Comparison of ENCODE assay signal across 1 cellular context in the genomic region with DNA sequence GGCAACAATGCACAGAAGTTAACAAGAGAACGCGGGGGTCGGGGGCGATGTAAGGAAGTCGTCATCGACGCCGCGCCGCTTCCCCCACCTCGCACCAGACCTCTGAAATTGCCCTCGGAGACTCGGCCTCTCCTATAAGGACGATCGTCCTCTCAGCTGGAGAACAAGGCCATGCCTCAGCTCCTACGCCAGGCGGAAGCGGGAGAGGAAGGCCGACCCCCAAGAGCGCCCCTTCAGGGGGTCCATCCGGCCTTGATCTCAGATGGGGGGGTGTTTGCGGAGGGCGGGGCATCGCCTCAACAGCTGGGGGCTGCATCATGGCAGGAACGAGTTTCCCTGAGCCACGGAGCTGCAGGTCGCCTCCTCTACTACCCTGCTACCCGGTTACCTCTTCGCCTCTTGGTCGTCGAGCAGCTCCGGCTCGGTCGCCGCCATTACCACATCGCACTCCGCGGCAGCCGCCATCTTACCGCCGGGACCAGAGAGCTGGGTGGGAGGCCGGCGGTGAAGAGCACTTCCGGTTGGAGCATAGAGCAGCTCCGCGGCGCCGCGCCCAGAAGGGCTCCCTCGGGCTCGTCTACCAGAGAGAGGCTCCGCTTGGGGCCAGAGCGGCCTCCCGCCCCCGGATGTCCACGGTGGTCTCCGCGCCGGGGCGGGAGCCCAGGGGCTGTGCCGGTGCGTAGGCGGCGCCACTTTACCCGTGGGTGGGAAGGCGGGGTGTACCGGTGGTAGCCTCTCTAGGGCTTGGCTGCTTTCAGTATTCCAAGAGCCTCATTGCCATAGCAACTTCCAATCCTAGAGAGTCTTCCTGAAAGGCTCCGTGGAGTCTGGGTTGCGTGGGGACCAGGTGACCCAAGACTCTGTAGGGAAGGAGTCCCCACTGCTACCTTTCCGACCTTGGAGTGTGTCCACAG.
TF ChIP-seq lines count a peak whose summit lies in the region.

A gene with protein sequence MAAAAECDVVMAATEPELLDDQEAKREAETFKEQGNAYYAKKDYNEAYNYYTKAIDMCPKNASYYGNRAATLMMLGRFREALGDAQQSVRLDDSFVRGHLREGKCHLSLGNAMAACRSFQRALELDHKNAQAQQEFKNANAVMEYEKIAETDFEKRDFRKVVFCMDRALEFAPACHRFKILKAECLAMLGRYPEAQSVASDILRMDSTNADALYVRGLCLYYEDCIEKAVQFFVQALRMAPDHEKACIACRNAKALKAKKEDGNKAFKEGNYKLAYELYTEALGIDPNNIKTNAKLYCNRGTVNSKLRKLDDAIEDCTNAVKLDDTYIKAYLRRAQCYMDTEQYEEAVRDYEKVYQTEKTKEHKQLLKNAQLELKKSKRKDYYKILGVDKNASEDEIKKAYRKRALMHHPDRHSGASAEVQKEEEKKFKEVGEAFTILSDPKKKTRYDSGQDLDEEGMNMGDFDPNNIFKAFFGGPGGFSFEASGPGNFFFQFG (minus strand): TSS at position 488 of the 914 bp plus-strand sequence. CDS start 23 bp downstream, at position 465.

TF ChIP-seq in HepG2, 621 proteins besides CTCF, POLR2A, EP300 and RAD21 (continued from another document and continues in another):
- TF ChIP-seq, protein P1, sequence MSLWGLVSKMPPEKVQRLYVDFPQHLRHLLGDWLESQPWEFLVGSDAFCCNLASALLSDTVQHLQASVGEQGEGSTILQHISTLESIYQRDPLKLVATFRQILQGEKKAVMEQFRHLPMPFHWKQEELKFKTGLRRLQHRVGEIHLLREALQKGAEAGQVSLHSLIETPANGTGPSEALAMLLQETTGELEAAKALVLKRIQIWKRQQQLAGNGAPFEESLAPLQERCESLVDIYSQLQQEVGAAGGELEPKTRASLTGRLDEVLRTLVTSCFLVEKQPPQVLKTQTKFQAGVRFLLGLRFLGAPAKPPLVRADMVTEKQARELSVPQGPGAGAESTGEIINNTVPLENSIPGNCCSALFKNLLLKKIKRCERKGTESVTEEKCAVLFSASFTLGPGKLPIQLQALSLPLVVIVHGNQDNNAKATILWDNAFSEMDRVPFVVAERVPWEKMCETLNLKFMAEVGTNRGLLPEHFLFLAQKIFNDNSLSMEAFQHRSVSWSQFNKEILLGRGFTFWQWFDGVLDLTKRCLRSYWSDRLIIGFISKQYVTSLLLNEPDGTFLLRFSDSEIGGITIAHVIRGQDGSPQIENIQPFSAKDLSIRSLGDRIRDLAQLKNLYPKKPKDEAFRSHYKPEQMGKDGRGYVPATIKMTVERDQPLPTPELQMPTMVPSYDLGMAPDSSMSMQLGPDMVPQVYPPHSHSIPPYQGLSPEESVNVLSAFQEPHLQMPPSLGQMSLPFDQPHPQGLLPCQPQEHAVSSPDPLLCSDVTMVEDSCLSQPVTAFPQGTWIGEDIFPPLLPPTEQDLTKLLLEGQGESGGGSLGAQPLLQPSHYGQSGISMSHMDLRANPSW (CRISPR knock-in tag; IDR thresholded peaks at IDR 0.05; ENCODE audit: borderline replicate concordance), result no peak; the same call in 1 of the 2 replicates
- peak; percentile 79; the same call in 1 of the 2 replicates for TF ChIP-seq GZF1 (CRISPR knock-in tag; IDR thresholded peaks at IDR 0.05)
- peak; percentile 46; the same call in 1 of the 2 replicates for TF ChIP-seq RCOR2 (CRISPR knock-in tag; IDR thresholded peaks at IDR 0.05)
- TF ChIP-seq HMG20A (CRISPR knock-in tag; IDR thresholded peaks at IDR 0.05; ENCODE audit: borderline replicate concordance), result peak; percentile 44; the same call in 1 of the 2 replicates
- TF ChIP-seq MAFF (IDR thresholded peaks at IDR 0.05; ENCODE audit: low read depth, low read length), result no peak
- no peak for TF ChIP-seq ZNF652 (CRISPR knock-in tag; IDR thresholded peaks at IDR 0.05; ENCODE audit: borderline replicate concordance, low read depth)
- TF ChIP-seq NFYB (CRISPR knock-in tag; IDR thresholded peaks at IDR 0.05), result no peak
- peak; percentile 68; the same call in 1 of the 2 replicates for TF ChIP-seq ZNF451 (CRISPR knock-in tag; IDR thresholded peaks at IDR 0.05)
- peak; percentile 76; the same call in 1 of the 2 replicates for TF ChIP-seq TSC22D2 (CRISPR knock-in tag; IDR thresholded peaks at IDR 0.05; ENCODE audit: borderline replicate concordance)
- no peak for TF ChIP-seq TGIF2 (CRISPR knock-in tag; IDR thresholded peaks at IDR 0.05)
- peak; percentile 11; the same call in 1 of the 2 replicates for TF ChIP-seq JUND (CRISPR knock-in tag; IDR thresholded peaks at IDR 0.05)
- TF ChIP-seq, protein P2, sequence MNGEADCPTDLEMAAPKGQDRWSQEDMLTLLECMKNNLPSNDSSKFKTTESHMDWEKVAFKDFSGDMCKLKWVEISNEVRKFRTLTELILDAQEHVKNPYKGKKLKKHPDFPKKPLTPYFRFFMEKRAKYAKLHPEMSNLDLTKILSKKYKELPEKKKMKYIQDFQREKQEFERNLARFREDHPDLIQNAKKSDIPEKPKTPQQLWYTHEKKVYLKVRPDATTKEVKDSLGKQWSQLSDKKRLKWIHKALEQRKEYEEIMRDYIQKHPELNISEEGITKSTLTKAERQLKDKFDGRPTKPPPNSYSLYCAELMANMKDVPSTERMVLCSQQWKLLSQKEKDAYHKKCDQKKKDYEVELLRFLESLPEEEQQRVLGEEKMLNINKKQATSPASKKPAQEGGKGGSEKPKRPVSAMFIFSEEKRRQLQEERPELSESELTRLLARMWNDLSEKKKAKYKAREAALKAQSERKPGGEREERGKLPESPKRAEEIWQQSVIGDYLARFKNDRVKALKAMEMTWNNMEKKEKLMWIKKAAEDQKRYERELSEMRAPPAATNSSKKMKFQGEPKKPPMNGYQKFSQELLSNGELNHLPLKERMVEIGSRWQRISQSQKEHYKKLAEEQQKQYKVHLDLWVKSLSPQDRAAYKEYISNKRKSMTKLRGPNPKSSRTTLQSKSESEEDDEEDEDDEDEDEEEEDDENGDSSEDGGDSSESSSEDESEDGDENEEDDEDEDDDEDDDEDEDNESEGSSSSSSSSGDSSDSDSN (CRISPR knock-in tag; IDR thresholded peaks at IDR 0.05), result peak; percentile 86
- TF ChIP-seq ZNF484 (CRISPR knock-in tag; IDR thresholded peaks at IDR 0.05; ENCODE audit: borderline replicate concordance, low read depth), result no peak
- peak; percentile 90 for TF ChIP-seq ZNF563 (CRISPR knock-in tag; IDR thresholded peaks at IDR 0.05)
- TF ChIP-seq, protein P3, sequence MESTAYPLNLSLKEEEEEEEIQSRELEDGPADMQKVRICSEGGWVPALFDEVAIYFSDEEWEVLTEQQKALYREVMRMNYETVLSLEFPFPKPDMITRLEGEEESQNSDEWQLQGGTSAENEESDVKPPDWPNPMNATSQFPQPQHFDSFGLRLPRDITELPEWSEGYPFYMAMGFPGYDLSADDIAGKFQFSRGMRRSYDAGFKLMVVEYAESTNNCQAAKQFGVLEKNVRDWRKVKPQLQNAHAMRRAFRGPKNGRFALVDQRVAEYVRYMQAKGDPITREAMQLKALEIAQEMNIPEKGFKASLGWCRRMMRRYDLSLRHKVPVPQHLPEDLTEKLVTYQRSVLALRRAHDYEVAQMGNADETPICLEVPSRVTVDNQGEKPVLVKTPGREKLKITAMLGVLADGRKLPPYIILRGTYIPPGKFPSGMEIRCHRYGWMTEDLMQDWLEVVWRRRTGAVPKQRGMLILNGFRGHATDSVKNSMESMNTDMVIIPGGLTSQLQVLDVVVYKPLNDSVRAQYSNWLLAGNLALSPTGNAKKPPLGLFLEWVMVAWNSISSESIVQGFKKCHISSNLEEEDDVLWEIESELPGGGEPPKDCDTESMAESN (CRISPR knock-in tag; conservative IDR thresholded peaks at IDR 0.05), result peak; percentile 96
- peak; percentile 75; the same call in 1 of the 2 replicates for TF ChIP-seq ZNF839 (CRISPR knock-in tag; IDR thresholded peaks at IDR 0.05; ENCODE audit: borderline replicate concordance)
- no peak for TF ChIP-seq MATR3 (CRISPR knock-in tag; IDR thresholded peaks at IDR 0.05)
- peak; percentile 78 for TF ChIP-seq AGO1 (IDR thresholded peaks at IDR 0.05; ENCODE audit: low read depth, low read length, poor library complexity, severe bottlenecking)
- no peak for TF ChIP-seq ZNF207 (IDR thresholded peaks at IDR 0.05; ENCODE audit: borderline replicate concordance)
- TF ChIP-seq, protein P4, sequence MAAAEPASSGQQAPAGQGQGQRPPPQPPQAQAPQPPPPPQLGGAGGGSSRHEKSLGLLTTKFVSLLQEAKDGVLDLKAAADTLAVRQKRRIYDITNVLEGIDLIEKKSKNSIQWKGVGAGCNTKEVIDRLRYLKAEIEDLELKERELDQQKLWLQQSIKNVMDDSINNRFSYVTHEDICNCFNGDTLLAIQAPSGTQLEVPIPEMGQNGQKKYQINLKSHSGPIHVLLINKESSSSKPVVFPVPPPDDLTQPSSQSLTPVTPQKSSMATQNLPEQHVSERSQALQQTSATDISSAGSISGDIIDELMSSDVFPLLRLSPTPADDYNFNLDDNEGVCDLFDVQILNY (CRISPR knock-in tag; conservative IDR thresholded peaks at IDR 0.05), result no peak; the same call in 1 of the 2 replicates
- TF ChIP-seq ZNF850 (CRISPR knock-in tag; conservative IDR thresholded peaks at IDR 0.05), result peak; percentile 86
- peak; percentile 86 for TF ChIP-seq MEIS2 (CRISPR knock-in tag; IDR thresholded peaks at IDR 0.05)
- TF ChIP-seq ZNF816 (CRISPR knock-in tag; IDR thresholded peaks at IDR 0.05; ENCODE audit: borderline replicate concordance), result peak; percentile 89; the same call in 1 of the 2 replicates
- peak; percentile 88 for TF ChIP-seq RELA (CRISPR knock-in tag; IDR thresholded peaks at IDR 0.05)
- TF ChIP-seq HOXA7 (CRISPR knock-in tag; IDR thresholded peaks at IDR 0.05), result no peak
- TF ChIP-seq ZNF543 (CRISPR knock-in tag; IDR thresholded peaks at IDR 0.05), result peak; percentile 94
- no peak for TF ChIP-seq KAT2B (IDR thresholded peaks at IDR 0.05; ENCODE audit: borderline replicate concordance, low read depth, low read length)
- peak; percentile 76; the same call in 1 of the 2 replicates for TF ChIP-seq FOXJ3 (CRISPR knock-in tag; IDR thresholded peaks at IDR 0.05; ENCODE audit: borderline replicate concordance)
- TF ChIP-seq, protein P5, sequence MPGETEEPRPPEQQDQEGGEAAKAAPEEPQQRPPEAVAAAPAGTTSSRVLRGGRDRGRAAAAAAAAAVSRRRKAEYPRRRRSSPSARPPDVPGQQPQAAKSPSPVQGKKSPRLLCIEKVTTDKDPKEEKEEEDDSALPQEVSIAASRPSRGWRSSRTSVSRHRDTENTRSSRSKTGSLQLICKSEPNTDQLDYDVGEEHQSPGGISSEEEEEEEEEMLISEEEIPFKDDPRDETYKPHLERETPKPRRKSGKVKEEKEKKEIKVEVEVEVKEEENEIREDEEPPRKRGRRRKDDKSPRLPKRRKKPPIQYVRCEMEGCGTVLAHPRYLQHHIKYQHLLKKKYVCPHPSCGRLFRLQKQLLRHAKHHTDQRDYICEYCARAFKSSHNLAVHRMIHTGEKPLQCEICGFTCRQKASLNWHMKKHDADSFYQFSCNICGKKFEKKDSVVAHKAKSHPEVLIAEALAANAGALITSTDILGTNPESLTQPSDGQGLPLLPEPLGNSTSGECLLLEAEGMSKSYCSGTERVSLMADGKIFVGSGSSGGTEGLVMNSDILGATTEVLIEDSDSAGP (CRISPR knock-in tag; IDR thresholded peaks at IDR 0.05; ENCODE audit: borderline replicate concordance), result peak; percentile 97
- TF ChIP-seq ZNF234 (CRISPR knock-in tag; conservative IDR thresholded peaks at IDR 0.05), result peak; percentile 56; the same call in 1 of the 2 replicates
- no peak for TF ChIP-seq ZNF10 (CRISPR knock-in tag; IDR thresholded peaks at IDR 0.05; ENCODE audit: borderline replicate concordance, low read depth)
- TF ChIP-seq KAT8 (CRISPR knock-in tag; IDR thresholded peaks at IDR 0.05), result peak; percentile 98
- TF ChIP-seq ZNF124 (CRISPR knock-in tag; IDR thresholded peaks at IDR 0.05), result peak; percentile 88
- peak; percentile 17 for TF ChIP-seq NFYC (CRISPR knock-in tag; IDR thresholded peaks at IDR 0.05)
- TF ChIP-seq KDM6A (CRISPR knock-in tag; IDR thresholded peaks at IDR 0.05; ENCODE audit: low read depth), result no peak; the same call in 1 of the 2 replicates
- TF ChIP-seq, protein P6, sequence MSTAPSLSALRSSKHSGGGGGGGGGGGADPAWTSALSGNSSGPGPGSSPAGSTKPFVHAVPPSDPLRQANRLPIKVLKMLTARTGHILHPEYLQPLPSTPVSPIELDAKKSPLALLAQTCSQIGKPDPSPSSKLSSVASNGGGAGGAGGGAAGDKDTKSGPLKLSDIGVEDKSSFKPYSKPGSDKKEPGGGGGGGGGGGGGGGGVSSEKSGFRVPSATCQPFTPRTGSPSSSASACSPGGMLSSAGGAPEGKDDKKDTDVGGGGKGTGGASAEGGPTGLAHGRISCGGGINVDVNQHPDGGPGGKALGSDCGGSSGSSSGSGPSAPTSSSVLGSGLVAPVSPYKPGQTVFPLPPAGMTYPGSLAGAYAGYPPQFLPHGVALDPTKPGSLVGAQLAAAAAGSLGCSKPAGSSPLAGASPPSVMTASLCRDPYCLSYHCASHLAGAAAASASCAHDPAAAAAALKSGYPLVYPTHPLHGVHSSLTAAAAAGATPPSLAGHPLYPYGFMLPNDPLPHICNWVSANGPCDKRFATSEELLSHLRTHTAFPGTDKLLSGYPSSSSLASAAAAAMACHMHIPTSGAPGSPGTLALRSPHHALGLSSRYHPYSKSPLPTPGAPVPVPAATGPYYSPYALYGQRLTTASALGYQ (CRISPR knock-in tag; IDR thresholded peaks at IDR 0.05), result peak; percentile 85
- no peak for TF ChIP-seq RFX5 (IDR thresholded peaks at IDR 0.05; ENCODE audit: low read depth, low read length)
- TF ChIP-seq KLF11 (CRISPR knock-in tag; IDR thresholded peaks at IDR 0.05), result peak; percentile 93; the same call in 1 of the 2 replicates
- no peak for TF ChIP-seq TCF7L2 (IDR thresholded peaks at IDR 0.05; ENCODE audit: low read depth, low read length)
- no peak for TF ChIP-seq SNRNP70 (IDR thresholded peaks at IDR 0.05; ENCODE audit: low read depth, low read length)
- peak; percentile 68; the same call in 1 of the 2 replicates for TF ChIP-seq ZMYM2 (CRISPR knock-in tag; IDR thresholded peaks at IDR 0.05)
- peak; percentile 96 for TF ChIP-seq ELF1 (CRISPR knock-in tag; IDR thresholded peaks at IDR 0.05)
- no peak for TF ChIP-seq ZBTB21 (CRISPR knock-in tag; IDR thresholded peaks at IDR 0.05)
- TF ChIP-seq, protein P7, sequence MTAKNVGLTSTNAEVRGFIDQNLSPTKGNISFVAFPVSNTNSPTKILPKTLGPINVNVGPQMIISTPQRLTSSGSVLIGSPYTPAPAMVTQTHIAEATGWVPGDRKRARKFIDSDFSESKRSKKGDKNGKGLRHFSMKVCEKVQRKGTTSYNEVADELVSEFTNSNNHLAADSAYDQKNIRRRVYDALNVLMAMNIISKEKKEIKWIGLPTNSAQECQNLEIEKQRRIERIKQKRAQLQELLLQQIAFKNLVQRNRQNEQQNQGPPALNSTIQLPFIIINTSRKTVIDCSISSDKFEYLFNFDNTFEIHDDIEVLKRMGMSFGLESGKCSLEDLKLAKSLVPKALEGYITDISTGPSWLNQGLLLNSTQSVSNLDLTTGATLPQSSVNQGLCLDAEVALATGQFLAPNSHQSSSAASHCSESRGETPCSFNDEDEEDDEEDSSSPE (CRISPR knock-in tag; IDR thresholded peaks at IDR 0.05), result peak; percentile 86
- TF ChIP-seq PHF5A (CRISPR knock-in tag; IDR thresholded peaks at IDR 0.05; ENCODE audit: low read depth, unreplicated experiment), result peak; percentile 71
- TF ChIP-seq ZNF253 (CRISPR knock-in tag; IDR thresholded peaks at IDR 0.05; ENCODE audit: borderline replicate concordance), result 0 out of 2 replicates have a peak, but pooled peaks have one; percentile 61
- TF ChIP-seq, protein P8, sequence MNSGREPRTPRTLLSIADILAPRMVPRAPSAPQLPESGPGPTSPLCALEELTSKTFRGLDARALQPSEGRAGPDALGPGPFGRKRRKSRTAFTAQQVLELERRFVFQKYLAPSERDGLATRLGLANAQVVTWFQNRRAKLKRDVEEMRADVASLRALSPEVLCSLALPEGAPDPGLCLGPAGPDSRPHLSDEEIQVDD (CRISPR knock-in tag; IDR thresholded peaks at IDR 0.05; ENCODE audit: borderline replicate concordance), result peak; percentile 31; the same call in 1 of the 2 replicates
